Comparison of ENCODE assay signal across 8 cellular contexts in genomic region chr6:89352329-89353117, GRCh38. TPM values are rescaled to one million over a fixed set of nuclear protein-coding genes. Genes with fewer than 3 reads are reported as not detected.
DNase-seq lines count a peak whose midpoint lies in the region; ATAC-seq and TF ChIP-seq lines count a peak whose summit lies in the region.

Gene UBE2J1, minus strand, starts transcription at chr6:89352722. Its CDS starts 153 bp downstream, at chr6:89352569.

- WGBS in heart right ventricle, 2 donors, result 0 to 1% methylated on average over 83 to 98 of the region's 98 CpGs
- WGBS in upper lobe of left lung, 2 donors, result 0% methylated on average over 3 to 24 of the region's 98 CpGs

- no peaks in the 10 kb centered on the region for H3K27me3 Mint-ChIP-seq in T-helper 1 cell treated with Interleukin-12 subunit alpha and Interleukin-12 subunit beta and Interleukin-4 antibody, amounts not matched to agents 30 μg/mL and 1 μg/mL, for 36 hours (ENCODE audit: low read depth)
- no peaks in the 10 kb centered on the region for H3K27me3 Mint-ChIP-seq in progenitor cell of endocrine pancreas

- TF ChIP-seq CTCF in heart right ventricle (IDR thresholded peaks at IDR 0.05) (peak in 1 of 9 donors; percentile 5), progenitor cell of endocrine pancreas (IDR thresholded peaks at IDR 0.05; ENCODE audit: unreplicated experiment) (no peak), upper lobe of left lung (IDR thresholded peaks at IDR 0.05) (peak in 2 of 6 experiments; percentile 3 to 10)

- H3K4me1 ChIP-seq in heart right ventricle, result peaks cover 15 to 61% (median 49%) of the 10 kb centered on the region in 9 donors
- peaks cover 33 to 46% (median 36%) of the 10 kb centered on the region in 4 donors for H3K4me1 ChIP-seq in upper lobe of left lung

- peak; percentile 60 to 99 (median 96) for TF ChIP-seq POLR2A in upper lobe of left lung (IDR thresholded peaks at IDR 0.05)

- no peaks in the 10 kb centered on the region for H3K27me3 ChIP-seq in heart right ventricle
- H3K27me3 ChIP-seq in upper lobe of left lung, result no peaks in the 10 kb centered on the region

- H3K36me3 ChIP-seq in heart right ventricle (no peaks in the 10 kb centered on the region), upper lobe of left lung (no peaks in the 10 kb centered on the region)

- intact Hi-C loops in heart right ventricle (cut with DNase I), result loop anchor here in 6 of 10 donors (5.0 to 10.0 kb wide), 4 partner anchors 40 to 368 kb away; partner anchors contain the start of gene PNRC1 (in 5 of the 6)

- DNase-seq in Daoy (ENCODE audit: low read depth) (peak; percentile 89), Kasumi-1 (lab: John Stamatoyannopoulos, UW) (peak; percentile 36 to 56), amniotic epithelial cell (ENCODE audit: low read depth) (peak; percentile 92), heart right ventricle (peak; percentile 95 to 97), progenitor cell of endocrine pancreas (ENCODE audit: low spot score, unreplicated experiment) (peak; percentile 84), upper lobe of left lung (peak; percentile 97 to 99)

- H3K27ac ChIP-seq in heart right ventricle (peak within 1 kb of the TSS; percentile 93 to 100 (median 98)), upper lobe of left lung (peak within 1 kb of the TSS; percentile 97 to 99 (median 98))

- H3K4me3 ChIP-seq in heart right ventricle (peak within 1 kb of the TSS; percentile 66 to 95 (median 83)), upper lobe of left lung (peak within 1 kb of the TSS; percentile 60 to 69 (median 65))

- H3K9me3 ChIP-seq in heart right ventricle (no peaks in the 10 kb centered on the region), upper lobe of left lung (no peaks in the 10 kb centered on the region)

- peak within 1 kb of the TSS; percentile 98 for H3K4me3 Mint-ChIP-seq in T-helper 1 cell treated with Interleukin-12 subunit alpha and Interleukin-12 subunit beta and Interleukin-4 antibody, amounts not matched to agents 30 μg/mL and 1 μg/mL, for 36 hours
- H3K4me3 Mint-ChIP-seq in progenitor cell of endocrine pancreas (ENCODE audit: low read depth), result peak within 1 kb of the TSS; percentile 89

- H3K9me3 Mint-ChIP-seq in T-helper 1 cell treated with Interleukin-12 subunit alpha and Interleukin-12 subunit beta and Interleukin-4 antibody, amounts not matched to agents 30 μg/mL and 1 μg/mL, for 36 hours, result no peaks in the 10 kb centered on the region
- no peaks in the 10 kb centered on the region for H3K9me3 Mint-ChIP-seq in progenitor cell of endocrine pancreas (ENCODE audit: low read depth)

- H3K4me1 Mint-ChIP-seq in T-helper 1 cell treated with Interleukin-12 subunit alpha and Interleukin-12 subunit beta and Interleukin-4 antibody, amounts not matched to agents 30 μg/mL and 1 μg/mL, for 36 hours (ENCODE audit: low read depth), result peaks cover 61% of the 10 kb centered on the region
- H3K4me1 Mint-ChIP-seq in progenitor cell of endocrine pancreas (ENCODE audit: low read depth), result peaks cover 36% of the 10 kb centered on the region

- ATAC-seq in GM21737 (IDR thresholded peaks at IDR 0.05; ENCODE audit: unreplicated experiment), result peak; percentile 35
- peak; percentile 94 to 98 (median 96) for ATAC-seq in heart right ventricle
- ATAC-seq in upper lobe of left lung (ENCODE audit: low FRiP score in 2 of 2), result peak; percentile 97 to 98

- H3K36me3 Mint-ChIP-seq in T-helper 1 cell treated with Interleukin-12 subunit alpha and Interleukin-12 subunit beta and Interleukin-4 antibody, amounts not matched to agents 30 μg/mL and 1 μg/mL, for 36 hours (ENCODE audit: low read depth), result peaks cover 2% of the 10 kb centered on the region
- H3K36me3 Mint-ChIP-seq in progenitor cell of endocrine pancreas (ENCODE audit: insufficient read depth), result peaks cover 2% of the 10 kb centered on the region

- peak within 1 kb of the TSS; percentile 98 for H3K27ac Mint-ChIP-seq in T-helper 1 cell treated with Interleukin-12 subunit alpha and Interleukin-12 subunit beta and Interleukin-4 antibody, amounts not matched to agents 30 μg/mL and 1 μg/mL, for 36 hours
- H3K27ac Mint-ChIP-seq in progenitor cell of endocrine pancreas, result peak within 1 kb of the TSS; percentile 98

- peak in 2 of 4 donors; percentile 1 to 34 for TF ChIP-seq EP300 in upper lobe of left lung (IDR thresholded peaks at IDR 0.05)

RNA-seq across cellular contexts. Expression of gene UBE2J1, which starts in this region (rescaled TPM):
- total RNA-seq in Daoy (2014; rRNA removed; shearing (Covaris generic)), result 19.5 and 24.7 TPM in 2 replicates
- total RNA-seq in heart right ventricle (10 to 100 TPM in 9 of 10 donors, 1 to 10 TPM in 1; 9.9 to 23.9 (median 14.1) TPM), progenitor cell of endocrine pancreas (36.0 and 36.2 TPM in 2 replicates), upper lobe of left lung (10 to 100 TPM; 16.5 to 55.5 (median 37.4) TPM)
- 10 to 100 TPM; 13.7 to 15.0 TPM for polyA plus RNA-seq in heart right ventricle

Comparison
In these comparisons a context has a peak if more than half of its experiments do, and no peak if none do; other contexts are left out.
1. Peak in every context shown above with its lines: DNase-seq, ATAC-seq, H3K4me3 ChIP-seq and H3K27ac ChIP-seq.
2. DNase-seq: peak in every context shown above with its lines; median percentile 98 in upper lobe of left lung; 96 in heart right ventricle; 92 in amniotic epithelial cell; 89 in Daoy; 84 in progenitor cell of endocrine pancreas; 46 in Kasumi-1.
3. ATAC-seq: peak in every context shown above with its lines; median percentile 98 in upper lobe of left lung; 96 in heart right ventricle; 35 in GM21737.